In genomic region chr18:59268722-59269562, GRCh38 we compare ENCODE assay signal across 8 cellular contexts. TPM values are rescaled to one million over a fixed set of nuclear protein-coding genes. Genes with fewer than 3 reads are reported as not detected.
DNase-seq lines count a peak whose midpoint lies in the region; ATAC-seq, FAIRE-seq and TF ChIP-seq lines count a peak whose summit lies in the region.

No MANE protein-coding gene starts in this region.

- CTCF ChIA-PET in A549 (lab: Yijun Ruan, JAX) (interaction anchor here (0.6 to 5.4 kb wide), 11 partner anchors 11 to 579 kb away, joined by 3 to 40 read pairs (median 6); no protein-coding TSS in a partner anchor), PC-9 (lab: Charles Lee) (no interaction called here)

- H3K4me1 Mint-ChIP-seq in activated naive CD8-positive, alpha-beta T cell treated with anti-CD3 and anti-CD28 coated beads for 36 hours, result peaks cover 21% of the 10 kb centered on the region

- H3K4me3 Mint-ChIP-seq in activated naive CD8-positive, alpha-beta T cell treated with anti-CD3 and anti-CD28 coated beads for 36 hours, result no peak overlapping the region

- H3K4me2 ChIP-seq in A549, result peak overlapping the region; percentile 83
- no peak overlapping the region for H3K4me2 ChIP-seq in PC-9

- TF ChIP-seq RAD21 in A549 (conservative IDR thresholded peaks at IDR 0.05 in 1 of 2, IDR thresholded peaks at IDR 0.05 in 1 of 2), result peak in 1 of 2 experiments; percentile 30; a peak in 3 of 5 replicates

- no peaks in the 10 kb centered on the region for H3K9me3 Mint-ChIP-seq in activated naive CD8-positive, alpha-beta T cell treated with anti-CD3 and anti-CD28 coated beads for 36 hours

- H3K4me3 ChIP-seq in A549 (peak overlapping the region; percentile 45), left lung (no peak overlapping the region), thymus (ENCODE audit: low read length) (peak overlapping the region; percentile 15), PC-9 (no peak overlapping the region)

- TF ChIP-seq CTCF in A549 (IDR thresholded peaks at IDR 0.05) (peak; percentile 63), left lung (IDR thresholded peaks at IDR 0.05) (no peak), PC-9 (conservative IDR thresholded peaks at IDR 0.05) (no peak)

- H3K36me3 ChIP-seq in left lung (no peaks in the 10 kb centered on the region), thymus (ENCODE audit: control insufficient read depth, insufficient read depth) (no peaks in the 10 kb centered on the region), PC-9 (ENCODE audit: low read depth) (no peaks in the 10 kb centered on the region)

- peak overlapping the region in 1 of 2 experiments; percentile 51; a peak in 3 of 6 replicates for H3K27ac ChIP-seq in A549
- no peak overlapping the region for H3K27ac ChIP-seq in left lung
- no peak overlapping the region for H3K27ac ChIP-seq in thymus (ENCODE audit: low read depth)
- H3K27ac ChIP-seq in PC-9, result no peak overlapping the region

- no peaks in the 10 kb centered on the region for H3K36me3 Mint-ChIP-seq in activated naive CD8-positive, alpha-beta T cell treated with anti-CD3 and anti-CD28 coated beads for 36 hours

- no peak overlapping the region for H2AFZ ChIP-seq in PC-9

- H3K27me3 ChIP-seq in left lung (peaks cover 99 to 100% of the 10 kb centered on the region in 2 donors), thymus (ENCODE audit: control insufficient read depth, insufficient read depth) (peaks cover 91% of the 10 kb centered on the region), PC-9 (ENCODE audit: insufficient read depth, low read depth) (no peaks in the 10 kb centered on the region; the same call in 1 of the 2 replicates)

- H3K79me2 ChIP-seq in PC-9 (ENCODE audit: low read depth), result no peaks in the 10 kb centered on the region

- no TSS peak for BruUV-seq in PC-9 (replicated peaks; lab: Mats Ljungman, UMichigan)

- TF ChIP-seq POLR2A in A549 (IDR thresholded peaks at IDR 0.05; ENCODE audit: low read length), result no peak

- no peak for TF ChIP-seq EP300 in A549 (IDR thresholded peaks at IDR 0.05)

- H3K9me2 ChIP-seq in PC-9 (ENCODE audit: insufficient read depth), result no peaks in the 10 kb centered on the region

- intact Hi-C loops in left lung (cut with DNase I), result no loop called here
- intact Hi-C loops in PC-9 (cut with micrococcal nuclease; ENCODE audit: unreplicated experiment), result no loop called here

- POLR2A ChIA-PET in A549 (lab: Yijun Ruan, JAX) (no interaction called here), PC-9 (lab: Charles Lee; ENCODE audit: unreplicated experiment) (no interaction called here)

- H3F3A ChIP-seq in PC-9 (ENCODE audit: insufficient read depth, low read depth), result no peaks in the 10 kb centered on the region

- peaks cover 89% of the 10 kb centered on the region for H3K27me3 Mint-ChIP-seq in activated naive CD8-positive, alpha-beta T cell treated with anti-CD3 and anti-CD28 coated beads for 36 hours

- no peak for FAIRE-seq in A549 (lab: Jason Lieb, UNC)

- no peak overlapping the region for H3K27ac Mint-ChIP-seq in activated naive CD8-positive, alpha-beta T cell treated with anti-CD3 and anti-CD28 coated beads for 36 hours

- peak; percentile 57 to 58 for DNase-seq in A549 (ENCODE audit: low read depth in 1 of 2, low spot score in 1 of 2)
- peak; percentile 76 for DNase-seq in NCI-H146 treated with DMSO at 0.1 percent for 48 hours (lab: John Stamatoyannopoulos, UW; ENCODE audit: unreplicated experiment)
- peak; percentile 69 for DNase-seq in activated naive CD8-positive, alpha-beta T cell treated with anti-CD3 and anti-CD28 coated beads for 36 hours
- DNase-seq in left lung, result peak in 1 of 2 donors; percentile 83
- no peak for DNase-seq in NCI-H187 treated with DMSO at 0.1 percent for 48 hours (lab: John Stamatoyannopoulos, UW)
- no peak for DNase-seq in PC-9

- no peaks in the 10 kb centered on the region for H3K9me3 ChIP-seq in A549
- H3K9me3 ChIP-seq in left lung, result no peaks in the 10 kb centered on the region
- no peaks in the 10 kb centered on the region for H3K9me3 ChIP-seq in thymus (ENCODE audit: control insufficient read depth)
- no peaks in the 10 kb centered on the region for H3K9me3 ChIP-seq in PC-9 (ENCODE audit: insufficient read depth, low read depth)

- H3K4me1 ChIP-seq in A549 (no peaks in the 10 kb centered on the region), left lung (peaks cover 13 to 47% of the 10 kb centered on the region in 2 donors), thymus (ENCODE audit: control insufficient read depth, insufficient read depth, low read length) (no peaks in the 10 kb centered on the region), PC-9 (replicated peaks; ENCODE audit: insufficient read depth) (no peaks in the 10 kb centered on the region)

- ATAC-seq in A549 (peak; percentile 68 to 79), GM18498 (IDR thresholded peaks at IDR 0.05; ENCODE audit: unreplicated experiment) (peak; percentile 46), left lung (peak; percentile 77)

- 37% methylated on average over 24 of the region's 90 CpGs for WGBS in A549 (ENCODE audit: missing lambda C conversion rate)
- 3% methylated on average over 90 of the region's 90 CpGs for WGBS in thymus

- H4K20me1 ChIP-seq in PC-9 (ENCODE audit: insufficient read depth), result no peaks in the 10 kb centered on the region

TF ChIP-seq in A549, 52 proteins besides CTCF, POLR2A, EP300 and RAD21:
- TF ChIP-seq RCOR1 (IDR thresholded peaks at IDR 0.05; ENCODE audit: low read depth, low read length) (no peak), SMC3 (IDR thresholded peaks at IDR 0.05) (peak; percentile 48; the same call in 2 of the 3 replicates)

RNA-seq across cellular contexts. Expression of gene RAX, which starts 4.3 kb away (rescaled TPM):
- polyA plus RNA-seq in A549 (2011; rRNA removed) (not detected in 2 replicates), A549 (2017; fragmentation: RNase III; extraction: RNeasy Plus Mini Kit Qiagen cat#74134 plus additional on column Dnase treatment) (not detected in 3 replicates), thymus (0.05 TPM)
- not detected in 2 replicates for polyA plus RNA-seq in A549 (2012; cell fraction: cytosol; rRNA removed)
- not detected in 2 replicates for polyA plus RNA-seq in A549 (2012; cell fraction: nucleus; rRNA removed)
- polyA minus RNA-seq in A549 (2011; rRNA and poly(A)+ RNA removed), result not detected in 2 replicates
- total RNA-seq in activated naive CD8-positive, alpha-beta T cell treated with anti-CD3 and anti-CD28 coated beads for 36 hours, result not detected
- total RNA-seq in left lung (not detected), PC-9 (2021) (not detected in 2 replicates)

RNA-seq across cellular contexts. Expression of gene GRP, which starts 49.0 kb away (rescaled TPM):
- polyA plus RNA-seq in A549 (2011; rRNA removed) (not detected in 2 replicates), A549 (2017; fragmentation: RNase III; extraction: RNeasy Plus Mini Kit Qiagen cat#74134 plus additional on column Dnase treatment) (not detected in 3 replicates), thymus (0.48 TPM)
- polyA plus RNA-seq in A549 (2012; cell fraction: cytosol; rRNA removed), result not detected in 2 replicates
- not detected in 2 replicates for polyA plus RNA-seq in A549 (2012; cell fraction: nucleus; rRNA removed)
- polyA minus RNA-seq in A549 (2011; rRNA and poly(A)+ RNA removed), result not detected in 2 replicates
- total RNA-seq in activated naive CD8-positive, alpha-beta T cell treated with anti-CD3 and anti-CD28 coated beads for 36 hours, result not detected
- total RNA-seq in left lung (1 to 10 TPM in 1 of 2 donors, under 1 TPM in 1; 0.67 to 1.4 TPM), PC-9 (2021) (not detected in 2 replicates)

RNA-seq across cellular contexts. Expression of gene CPLX4, which starts 49.5 kb away (rescaled TPM):
- polyA plus RNA-seq in A549 (2011; rRNA removed) (not detected in 2 replicates), A549 (2017; fragmentation: RNase III; extraction: RNeasy Plus Mini Kit Qiagen cat#74134 plus additional on column Dnase treatment) (not detected in 3 replicates), thymus (0.05 TPM)
- polyA plus RNA-seq in A549 (2012; cell fraction: cytosol; rRNA removed), result not detected in 2 replicates
- polyA plus RNA-seq in A549 (2012; cell fraction: nucleus; rRNA removed), result not detected in 2 replicates
- polyA minus RNA-seq in A549 (2011; rRNA and poly(A)+ RNA removed), result not detected in 2 replicates
- not detected for total RNA-seq in activated naive CD8-positive, alpha-beta T cell treated with anti-CD3 and anti-CD28 coated beads for 36 hours
- total RNA-seq in left lung (not detected), PC-9 (2021) (not detected in 2 replicates)

Comparison
In these comparisons a context has a peak if more than half of its experiments do, and no peak if none do; other contexts are left out.
1. DNase-seq: peak in A549 (2 of 2), NCI-H146 treated with DMSO at 0.1 percent for 48 hours (single experiment) and activated naive CD8-positive, alpha-beta T cell treated with anti-CD3 and anti-CD28 coated beads for 36 hours (single experiment); none in NCI-H187 treated with DMSO at 0.1 percent for 48 hours (single experiment) and PC-9 (0 of 2).
2. H3K4me3 ChIP-seq: peak in A549 (single experiment) and thymus (single experiment); none in left lung (0 of 2) and PC-9 (single experiment).
3. Peak in every context shown above with its lines, with median percentiles within 50 percentile points of each other: ATAC-seq.